1 cellular context compared by ENCODE assay signal in the genomic region with DNA sequence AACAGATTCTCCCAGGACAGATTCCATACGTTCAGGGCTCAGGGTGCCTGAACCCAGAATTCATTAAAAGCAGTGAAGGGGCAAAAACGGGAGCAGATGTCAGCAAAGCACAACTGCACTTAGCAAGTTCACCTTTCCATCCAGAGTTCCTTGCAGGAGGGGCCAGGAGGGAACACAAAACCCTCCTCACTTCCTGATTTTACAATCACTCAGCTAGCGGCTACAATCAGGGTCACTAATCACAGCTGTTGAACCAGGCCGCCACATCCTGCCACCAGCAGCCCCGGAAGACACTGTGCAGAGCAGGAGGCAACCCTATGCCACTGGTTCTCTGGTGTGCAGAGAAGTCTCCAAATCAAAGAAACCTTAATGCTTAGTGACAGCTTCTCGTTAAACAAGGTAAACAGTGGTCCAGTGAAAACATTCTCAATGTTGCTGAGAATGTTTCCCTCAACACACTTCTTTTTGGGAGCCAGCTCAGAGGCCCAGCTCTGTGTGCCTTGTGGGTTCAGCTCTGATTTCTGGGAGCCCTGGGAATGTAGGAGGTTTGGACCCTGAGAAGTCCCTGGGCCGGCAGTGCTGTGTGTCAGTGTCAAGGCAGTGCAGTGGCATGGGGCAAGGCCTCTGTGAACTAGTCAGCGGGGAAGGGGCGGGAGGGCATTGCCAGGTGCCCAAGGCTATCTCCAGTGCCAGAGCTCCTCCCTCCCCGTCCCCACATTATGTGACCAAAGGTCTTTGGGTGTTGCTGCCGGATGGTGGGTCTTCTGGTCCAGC.
TF ChIP-seq lines count a peak whose summit lies in the region.

No MANE protein-coding gene starts in this region.

TF ChIP-seq in HepG2, 621 proteins besides CTCF, POLR2A, EP300 and RAD21 (continued from another document and continues in another):
- TF ChIP-seq, protein P1, sequence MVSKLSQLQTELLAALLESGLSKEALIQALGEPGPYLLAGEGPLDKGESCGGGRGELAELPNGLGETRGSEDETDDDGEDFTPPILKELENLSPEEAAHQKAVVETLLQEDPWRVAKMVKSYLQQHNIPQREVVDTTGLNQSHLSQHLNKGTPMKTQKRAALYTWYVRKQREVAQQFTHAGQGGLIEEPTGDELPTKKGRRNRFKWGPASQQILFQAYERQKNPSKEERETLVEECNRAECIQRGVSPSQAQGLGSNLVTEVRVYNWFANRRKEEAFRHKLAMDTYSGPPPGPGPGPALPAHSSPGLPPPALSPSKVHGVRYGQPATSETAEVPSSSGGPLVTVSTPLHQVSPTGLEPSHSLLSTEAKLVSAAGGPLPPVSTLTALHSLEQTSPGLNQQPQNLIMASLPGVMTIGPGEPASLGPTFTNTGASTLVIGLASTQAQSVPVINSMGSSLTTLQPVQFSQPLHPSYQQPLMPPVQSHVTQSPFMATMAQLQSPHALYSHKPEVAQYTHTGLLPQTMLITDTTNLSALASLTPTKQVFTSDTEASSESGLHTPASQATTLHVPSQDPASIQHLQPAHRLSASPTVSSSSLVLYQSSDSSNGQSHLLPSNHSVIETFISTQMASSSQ (IDR thresholded peaks at IDR 0.05; ENCODE audit: low read depth), result no peak
- TF ChIP-seq, protein P1 (CRISPR knock-in tag; IDR thresholded peaks at IDR 0.05; ENCODE audit: borderline replicate concordance), result peak; percentile 10
- TF ChIP-seq BRD4 (CRISPR knock-in tag; IDR thresholded peaks at IDR 0.05) (peak; percentile 46), MED1 (CRISPR knock-in tag; IDR thresholded peaks at IDR 0.05) (peak; percentile 62), ZIK1 (CRISPR knock-in tag; IDR thresholded peaks at IDR 0.05; ENCODE audit: borderline replicate concordance, low read depth) (no peak), KAT8 (CRISPR knock-in tag; IDR thresholded peaks at IDR 0.05) (peak; percentile 26), HNRNPL (IDR thresholded peaks at IDR 0.05; ENCODE audit: low read depth, low read length) (peak; percentile 96), SAFB2 (CRISPR knock-in tag; IDR thresholded peaks at IDR 0.05; ENCODE audit: borderline replicate concordance, low read depth) (no peak), U2AF1 (optimal IDR thresholded peaks at IDR 0.05; ENCODE audit: low read depth, low read length) (peak; percentile 38), ZNF672 (CRISPR knock-in tag; IDR thresholded peaks at IDR 0.05) (no peak), ZNF563 (CRISPR knock-in tag; IDR thresholded peaks at IDR 0.05) (0 out of 2 replicates have a peak, but pooled peaks have one; percentile 46), ZNF619 (CRISPR knock-in tag; IDR thresholded peaks at IDR 0.05) (no peak), ZNF549 (CRISPR knock-in tag; IDR thresholded peaks at IDR 0.05) (no peak), ZNF296 (CRISPR knock-in tag; conservative IDR thresholded peaks at IDR 0.05) (peak; percentile 61; the same call in 1 of the 2 replicates), TOE1 (CRISPR knock-in tag; IDR thresholded peaks at IDR 0.05) (no peak), HDAC1 (CRISPR knock-in tag; IDR thresholded peaks at IDR 0.05) (peak; percentile 16; the same call in 1 of the 2 replicates), ZNF589 (CRISPR knock-in tag; conservative IDR thresholded peaks at IDR 0.05) (no peak), ERF (CRISPR knock-in tag; IDR thresholded peaks at IDR 0.05) (peak; percentile 49; the same call in 1 of the 2 replicates), SIN3A (IDR thresholded peaks at IDR 0.05; ENCODE audit: borderline replicate concordance, low read depth, low read length) (0 out of 2 replicates have a peak, but pooled peaks have one; percentile 48), XRCC5 (optimal IDR thresholded peaks at IDR 0.05; ENCODE audit: low read length) (no peak), FIP1L1 (IDR thresholded peaks at IDR 0.05; ENCODE audit: borderline replicate concordance, insufficient read depth, low read depth, low read length) (no peak), FOXA3 (CRISPR knock-in tag; IDR thresholded peaks at IDR 0.05) (peak; percentile 25; the same call in 1 of the 2 replicates), ZNF790 (CRISPR knock-in tag; IDR thresholded peaks at IDR 0.05; ENCODE audit: borderline replicate concordance) (0 out of 2 replicates have a peak, but pooled peaks have one; percentile 47), RXRB (CRISPR knock-in tag; IDR thresholded peaks at IDR 0.05; ENCODE audit: borderline replicate concordance) (peak; percentile 64; the same call in 1 of the 2 replicates), RARA (CRISPR knock-in tag; IDR thresholded peaks at IDR 0.05) (peak; percentile 38; the same call in 1 of the 2 replicates), FOSL1 (CRISPR knock-in tag; IDR thresholded peaks at IDR 0.05; ENCODE audit: borderline replicate concordance) (no peak), ZNF234 (CRISPR knock-in tag; conservative IDR thresholded peaks at IDR 0.05) (no peak), ZFX (CRISPR knock-in tag; IDR thresholded peaks at IDR 0.05; ENCODE audit: low read depth) (peak; percentile 85), NAIF1 (CRISPR knock-in tag; IDR thresholded peaks at IDR 0.05; ENCODE audit: borderline replicate concordance) (peak; percentile 87; the same call in 1 of the 2 replicates), ZNF614 (CRISPR knock-in tag; IDR thresholded peaks at IDR 0.05; ENCODE audit: borderline replicate concordance) (peak; percentile 65; the same call in 1 of the 2 replicates), ZNF224 (CRISPR knock-in tag; IDR thresholded peaks at IDR 0.05) (0 out of 2 replicates have a peak, but pooled peaks have one; percentile 61), FOXP1 (IDR thresholded peaks at IDR 0.05) (no peak), FOXP1 (CRISPR knock-in tag; IDR thresholded peaks at IDR 0.05) (0 out of 2 replicates have a peak, but pooled peaks have one; percentile 10), ZNF777 (CRISPR knock-in tag; IDR thresholded peaks at IDR 0.05) (peak; percentile 48; the same call in 1 of the 2 replicates), RBM39 (IDR thresholded peaks at IDR 0.05; ENCODE audit: low read depth, low read length, poor library complexity, severe bottlenecking) (peak; percentile 3), KMT2A (CRISPR knock-in tag; IDR thresholded peaks at IDR 0.05) (no peak), MTA1 (CRISPR knock-in tag; IDR thresholded peaks at IDR 0.05; ENCODE audit: borderline replicate concordance) (no peak)
- TF ChIP-seq, protein P2, sequence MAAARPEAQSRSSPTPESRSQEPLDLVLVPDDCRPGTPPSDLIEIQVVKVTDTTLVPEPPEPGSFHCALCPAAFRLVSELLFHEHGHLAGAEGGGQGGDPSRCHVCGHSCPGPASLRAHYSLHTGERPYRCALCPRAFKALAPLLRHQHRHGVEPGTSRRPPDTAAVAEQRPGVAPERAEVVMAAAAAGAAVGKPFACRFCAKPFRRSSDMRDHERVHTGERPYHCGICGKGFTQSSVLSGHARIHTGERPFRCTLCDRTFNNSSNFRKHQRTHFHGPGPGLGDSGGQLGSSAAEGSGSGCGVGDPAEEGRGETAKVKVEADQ (CRISPR knock-in tag; IDR thresholded peaks at IDR 0.05; ENCODE audit: borderline replicate concordance), result 0 out of 2 replicates have a peak, but pooled peaks have one; percentile 49
- TF ChIP-seq, protein P3, sequence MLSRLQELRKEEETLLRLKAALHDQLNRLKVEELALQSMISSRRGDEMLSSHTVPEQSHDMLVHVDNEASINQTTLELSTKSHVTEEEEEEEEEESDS (CRISPR knock-in tag; IDR thresholded peaks at IDR 0.05; ENCODE audit: borderline replicate concordance), result 0 out of 2 replicates have a peak, but pooled peaks have one; percentile 63
- TF ChIP-seq, protein P4, sequence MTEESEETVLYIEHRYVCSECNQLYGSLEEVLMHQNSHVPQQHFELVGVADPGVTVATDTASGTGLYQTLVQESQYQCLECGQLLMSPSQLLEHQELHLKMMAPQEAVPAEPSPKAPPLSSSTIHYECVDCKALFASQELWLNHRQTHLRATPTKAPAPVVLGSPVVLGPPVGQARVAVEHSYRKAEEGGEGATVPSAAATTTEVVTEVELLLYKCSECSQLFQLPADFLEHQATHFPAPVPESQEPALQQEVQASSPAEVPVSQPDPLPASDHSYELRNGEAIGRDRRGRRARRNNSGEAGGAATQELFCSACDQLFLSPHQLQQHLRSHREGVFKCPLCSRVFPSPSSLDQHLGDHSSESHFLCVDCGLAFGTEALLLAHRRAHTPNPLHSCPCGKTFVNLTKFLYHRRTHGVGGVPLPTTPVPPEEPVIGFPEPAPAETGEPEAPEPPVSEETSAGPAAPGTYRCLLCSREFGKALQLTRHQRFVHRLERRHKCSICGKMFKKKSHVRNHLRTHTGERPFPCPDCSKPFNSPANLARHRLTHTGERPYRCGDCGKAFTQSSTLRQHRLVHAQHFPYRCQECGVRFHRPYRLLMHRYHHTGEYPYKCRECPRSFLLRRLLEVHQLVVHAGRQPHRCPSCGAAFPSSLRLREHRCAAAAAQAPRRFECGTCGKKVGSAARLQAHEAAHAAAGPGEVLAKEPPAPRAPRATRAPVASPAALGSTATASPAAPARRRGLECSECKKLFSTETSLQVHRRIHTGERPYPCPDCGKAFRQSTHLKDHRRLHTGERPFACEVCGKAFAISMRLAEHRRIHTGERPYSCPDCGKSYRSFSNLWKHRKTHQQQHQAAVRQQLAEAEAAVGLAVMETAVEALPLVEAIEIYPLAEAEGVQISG (CRISPR knock-in tag; IDR thresholded peaks at IDR 0.05), result peak; percentile 45
- TF ChIP-seq, protein P5, sequence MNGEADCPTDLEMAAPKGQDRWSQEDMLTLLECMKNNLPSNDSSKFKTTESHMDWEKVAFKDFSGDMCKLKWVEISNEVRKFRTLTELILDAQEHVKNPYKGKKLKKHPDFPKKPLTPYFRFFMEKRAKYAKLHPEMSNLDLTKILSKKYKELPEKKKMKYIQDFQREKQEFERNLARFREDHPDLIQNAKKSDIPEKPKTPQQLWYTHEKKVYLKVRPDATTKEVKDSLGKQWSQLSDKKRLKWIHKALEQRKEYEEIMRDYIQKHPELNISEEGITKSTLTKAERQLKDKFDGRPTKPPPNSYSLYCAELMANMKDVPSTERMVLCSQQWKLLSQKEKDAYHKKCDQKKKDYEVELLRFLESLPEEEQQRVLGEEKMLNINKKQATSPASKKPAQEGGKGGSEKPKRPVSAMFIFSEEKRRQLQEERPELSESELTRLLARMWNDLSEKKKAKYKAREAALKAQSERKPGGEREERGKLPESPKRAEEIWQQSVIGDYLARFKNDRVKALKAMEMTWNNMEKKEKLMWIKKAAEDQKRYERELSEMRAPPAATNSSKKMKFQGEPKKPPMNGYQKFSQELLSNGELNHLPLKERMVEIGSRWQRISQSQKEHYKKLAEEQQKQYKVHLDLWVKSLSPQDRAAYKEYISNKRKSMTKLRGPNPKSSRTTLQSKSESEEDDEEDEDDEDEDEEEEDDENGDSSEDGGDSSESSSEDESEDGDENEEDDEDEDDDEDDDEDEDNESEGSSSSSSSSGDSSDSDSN (CRISPR knock-in tag; IDR thresholded peaks at IDR 0.05), result no peak; the same call in 1 of the 2 replicates
- TF ChIP-seq, protein P6, sequence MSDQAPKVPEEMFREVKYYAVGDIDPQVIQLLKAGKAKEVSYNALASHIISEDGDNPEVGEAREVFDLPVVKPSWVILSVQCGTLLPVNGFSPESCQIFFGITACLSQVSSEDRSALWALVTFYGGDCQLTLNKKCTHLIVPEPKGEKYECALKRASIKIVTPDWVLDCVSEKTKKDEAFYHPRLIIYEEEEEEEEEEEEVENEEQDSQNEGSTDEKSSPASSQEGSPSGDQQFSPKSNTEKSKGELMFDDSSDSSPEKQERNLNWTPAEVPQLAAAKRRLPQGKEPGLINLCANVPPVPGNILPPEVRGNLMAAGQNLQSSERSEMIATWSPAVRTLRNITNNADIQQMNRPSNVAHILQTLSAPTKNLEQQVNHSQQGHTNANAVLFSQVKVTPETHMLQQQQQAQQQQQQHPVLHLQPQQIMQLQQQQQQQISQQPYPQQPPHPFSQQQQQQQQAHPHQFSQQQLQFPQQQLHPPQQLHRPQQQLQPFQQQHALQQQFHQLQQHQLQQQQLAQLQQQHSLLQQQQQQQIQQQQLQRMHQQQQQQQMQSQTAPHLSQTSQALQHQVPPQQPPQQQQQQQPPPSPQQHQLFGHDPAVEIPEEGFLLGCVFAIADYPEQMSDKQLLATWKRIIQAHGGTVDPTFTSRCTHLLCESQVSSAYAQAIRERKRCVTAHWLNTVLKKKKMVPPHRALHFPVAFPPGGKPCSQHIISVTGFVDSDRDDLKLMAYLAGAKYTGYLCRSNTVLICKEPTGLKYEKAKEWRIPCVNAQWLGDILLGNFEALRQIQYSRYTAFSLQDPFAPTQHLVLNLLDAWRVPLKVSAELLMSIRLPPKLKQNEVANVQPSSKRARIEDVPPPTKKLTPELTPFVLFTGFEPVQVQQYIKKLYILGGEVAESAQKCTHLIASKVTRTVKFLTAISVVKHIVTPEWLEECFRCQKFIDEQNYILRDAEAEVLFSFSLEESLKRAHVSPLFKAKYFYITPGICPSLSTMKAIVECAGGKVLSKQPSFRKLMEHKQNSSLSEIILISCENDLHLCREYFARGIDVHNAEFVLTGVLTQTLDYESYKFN (CRISPR knock-in tag; conservative IDR thresholded peaks at IDR 0.05), result peak; percentile 38
- TF ChIP-seq, protein P7, sequence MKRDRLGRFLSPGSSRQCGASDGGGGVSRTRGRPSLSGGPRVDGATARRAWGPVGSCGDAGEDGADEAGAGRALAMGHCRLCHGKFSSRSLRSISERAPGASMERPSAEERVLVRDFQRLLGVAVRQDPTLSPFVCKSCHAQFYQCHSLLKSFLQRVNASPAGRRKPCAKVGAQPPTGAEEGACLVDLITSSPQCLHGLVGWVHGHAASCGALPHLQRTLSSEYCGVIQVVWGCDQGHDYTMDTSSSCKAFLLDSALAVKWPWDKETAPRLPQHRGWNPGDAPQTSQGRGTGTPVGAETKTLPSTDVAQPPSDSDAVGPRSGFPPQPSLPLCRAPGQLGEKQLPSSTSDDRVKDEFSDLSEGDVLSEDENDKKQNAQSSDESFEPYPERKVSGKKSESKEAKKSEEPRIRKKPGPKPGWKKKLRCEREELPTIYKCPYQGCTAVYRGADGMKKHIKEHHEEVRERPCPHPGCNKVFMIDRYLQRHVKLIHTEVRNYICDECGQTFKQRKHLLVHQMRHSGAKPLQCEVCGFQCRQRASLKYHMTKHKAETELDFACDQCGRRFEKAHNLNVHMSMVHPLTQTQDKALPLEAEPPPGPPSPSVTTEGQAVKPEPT (CRISPR knock-in tag; IDR thresholded peaks at IDR 0.05; ENCODE audit: low read depth), result no peak
